Comparison of ENCODE assay signal across 8 cellular contexts in genomic region chr7:77800158-77800557, GRCh38. TPM values are rescaled to one million over a fixed set of nuclear protein-coding genes. Genes with fewer than 3 reads are reported as not detected.
A peak's percentile ranks its signal among the peaks of the same experiment; 100 is the strongest.
DNase-seq lines count a peak whose midpoint lies in the region; ATAC-seq and TF ChIP-seq lines count a peak whose summit lies in the region.

No MANE protein-coding gene starts in this region.

- no peaks in the 10 kb centered on the region; the same call in 1 of the 2 replicates for H3K9me3 ChIP-seq in AG04450 (ENCODE audit: control insufficient read depth, insufficient read depth, low read length)

- peak overlapping the region; percentile 96 for H3K4me3 Mint-ChIP-seq in glutamatergic neuron (ENCODE audit: unreplicated experiment)

- H3K27me3 ChIP-seq in AG04450 (ENCODE audit: control insufficient read depth, insufficient read depth, low read length) = no peaks in the 10 kb centered on the region

- H3K4me1 Mint-ChIP-seq in glutamatergic neuron (ENCODE audit: low read depth, unreplicated experiment) = peaks cover 12% of the 10 kb centered on the region

- no peak overlapping the region for H3K27ac ChIP-seq in AG04450 (ENCODE audit: low read depth, low read length)

- no peaks in the 10 kb centered on the region for H3K36me3 Mint-ChIP-seq in glutamatergic neuron (ENCODE audit: unreplicated experiment)

- peaks cover 8% of the 10 kb centered on the region for H3K27me3 Mint-ChIP-seq in glutamatergic neuron (ENCODE audit: unreplicated experiment)

- H3K9me3 Mint-ChIP-seq in glutamatergic neuron (ENCODE audit: unreplicated experiment) = peaks cover 11% of the 10 kb centered on the region

- DNase-seq in AG04450 (ENCODE audit: low read depth, low spot score) = no peak
- peak; percentile 11 for DNase-seq in UCSD-AML1 (lab: John Stamatoyannopoulos, UW; ENCODE audit: unreplicated experiment)
- no peak for DNase-seq in glutamatergic neuron
- no peak for DNase-seq in NCI-H2196 treated with DMSO at 0.1 percent for 48 hours (lab: John Stamatoyannopoulos, UW; ENCODE audit: unreplicated experiment)
- DNase-seq in COLO829 (ENCODE audit: low spot score) = no peak

- ATAC-seq in GM19395 (IDR thresholded peaks at IDR 0.05; ENCODE audit: unreplicated experiment) = peak; percentile 13
- ATAC-seq in HG03097 (IDR thresholded peaks at IDR 0.05; ENCODE audit: low FRiP score, unreplicated experiment) = no peak
- no peak for ATAC-seq in GM18511 (IDR thresholded peaks at IDR 0.05; ENCODE audit: unreplicated experiment)

- CTCF ChIA-PET in AG04450 (lab: Charles Lee) = no interaction called here

- POLR2A ChIA-PET in AG04450 (lab: Yijun Ruan, JAX) = no interaction called here

- peak overlapping the region; percentile 74 for H3K27ac Mint-ChIP-seq in glutamatergic neuron (ENCODE audit: unreplicated experiment)

- TF ChIP-seq CTCF in AG04450 (IDR thresholded peaks at IDR 0.05; ENCODE audit: low read depth, low read length) (no peak), glutamatergic neuron (IDR thresholded peaks at IDR 0.05; ENCODE audit: partially characterized antibody, unreplicated experiment) (no peak)

- peak overlapping the region; percentile 79 for H3K4me3 ChIP-seq in AG04450 (ENCODE audit: low read depth, low read length)

RNA-seq across cellular contexts. Expression of gene PHTF2, which starts 1.6 kb away (rescaled TPM):
- polyA plus RNA-seq in AG04450 (2011; rRNA removed) = 44.5 and 60.1 TPM in 2 replicates
- polyA minus RNA-seq in AG04450 (2011; rRNA and poly(A)+ RNA removed) = 25.5 and 42.9 TPM in 2 replicates
- total RNA-seq in glutamatergic neuron (ENCODE audit: unreplicated experiment) = 15.1 TPM

RNA-seq across cellular contexts. Expression of gene TMEM60, which starts 1.9 kb away (rescaled TPM):
- polyA plus RNA-seq in AG04450 (2011; rRNA removed) = 31.6 and 43.1 TPM in 2 replicates
- 8.4 and 10.6 TPM in 2 replicates for polyA minus RNA-seq in AG04450 (2011; rRNA and poly(A)+ RNA removed)
- total RNA-seq in glutamatergic neuron (ENCODE audit: unreplicated experiment) = 18.9 TPM
